In genomic region chr2:225779829-225780228, GRCh38 we compare ENCODE assay signal across 19 cellular contexts.
"Had no signal": no experiment of that assay in that cellular context is flagged by ENCODE, and none has a peak within 500 bp of the region (broad histone marks: within the 10 kb centered on the region; RNA-seq: fewer than 3 reads in every experiment).

No MANE protein-coding gene starts in this region.

- H3K27ac ChIP-seq: foreskin keratinocyte, skin epidermis, suprapubic skin had no signal

- DNase-seq: activated CD4-positive, alpha-beta T cell treated with anti-CD3 and anti-CD28 coated beads, Interleukin-2, amount 10 ng/mL, durations not matched to agents 7 days and 5 days; activated CD4-positive, CD25-positive, alpha-beta regulatory T cell; activated CD8-positive, alpha-beta memory T cell treated with anti-CD3 and anti-CD28 coated beads, Interleukin-2, amount 50 U/mL, for 48 hours; activated gamma-delta T cell treated with Interleukin-2 at 50 U/mL for 16 hours; amygdala; foreskin keratinocyte; glutamatergic neuron; hypothalamus; kidney; mesendoderm; nephron progenitor cell; occipital lobe; stimulated activated CD4-positive, alpha-beta T cell treated with anti-CD3 and anti-CD28 coated beads, Interleukin-15, amount 100 ng/mL, for 24 hours; stimulated activated CD4-positive, alpha-beta T cell treated with anti-CD3 and anti-CD28 coated beads, Interleukin-4, amount 100 ng/mL, for 1 hour; stimulated activated naive CD4-positive, alpha-beta T cell; trophoblast cell had no signal

- H3K4me3 Mint-ChIP-seq: activated CD4-positive, alpha-beta T cell treated with anti-CD3 and anti-CD28 coated beads, Interleukin-2, amount 10 ng/mL, durations not matched to agents 7 days and 5 days; activated naive CD8-positive, alpha-beta T cell; nephron progenitor cell had no signal

- H3K9me3 Mint-ChIP-seq: activated CD4-positive, alpha-beta T cell treated with anti-CD3 and anti-CD28 coated beads, Interleukin-2, amount 10 ng/mL, durations not matched to agents 7 days and 5 days had no signal

- H3K27me3 Mint-ChIP-seq: activated CD4-positive, alpha-beta T cell treated with anti-CD3 and anti-CD28 coated beads, Interleukin-2, amount 10 ng/mL, durations not matched to agents 7 days and 5 days had no signal

- H3K27me3 ChIP-seq: foreskin keratinocyte, suprapubic skin had no signal

- H3K36me3 ChIP-seq: suprapubic skin had no signal

- H3K27ac Mint-ChIP-seq: activated CD4-positive, alpha-beta T cell treated with anti-CD3 and anti-CD28 coated beads, Interleukin-2, amount 10 ng/mL, durations not matched to agents 7 days and 5 days; activated naive CD8-positive, alpha-beta T cell; nephron progenitor cell had no signal

- H3K4me3 ChIP-seq: skin epidermis, suprapubic skin had no signal

- H3K9me3 ChIP-seq: suprapubic skin had no signal

- H3K36me3 Mint-ChIP-seq: activated naive CD8-positive, alpha-beta T cell had no signal

- H3K4me1 ChIP-seq: foreskin keratinocyte, suprapubic skin had no signal

- H3K4me1 Mint-ChIP-seq: activated CD4-positive, alpha-beta T cell treated with anti-CD3 and anti-CD28 coated beads, Interleukin-2, amount 10 ng/mL, durations not matched to agents 7 days and 5 days; nephron progenitor cell had no signal

- ATAC-seq: foreskin keratinocyte had no signal
